In the genomic region with DNA sequence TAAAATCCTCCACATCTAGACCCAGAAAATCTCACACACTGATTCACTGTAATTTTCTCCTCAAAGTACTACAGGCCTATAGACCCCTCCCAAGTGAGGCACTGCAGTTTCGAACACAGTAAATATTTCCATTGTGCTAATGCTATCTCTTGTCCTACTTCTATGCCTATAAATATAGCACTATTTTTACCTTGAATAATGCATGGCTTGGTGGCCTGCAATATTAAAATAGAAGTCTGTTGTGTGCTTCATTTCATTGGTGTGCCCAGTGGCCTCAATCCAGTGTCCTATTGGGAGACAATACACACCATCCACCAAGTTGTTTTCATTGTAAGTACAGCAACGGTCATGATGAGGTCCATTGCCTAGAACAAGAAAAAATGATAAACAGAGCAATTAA, we compare ENCODE assay signal across 26 cellular contexts.
"Had no signal": no experiment of that assay in that cellular context is flagged by ENCODE, and none has a peak within 500 bp of the region (broad histone marks: within the 10 kb centered on the region; RNA-seq: fewer than 3 reads in every experiment).

No MANE protein-coding gene starts in this region.

- H3K4me1 ChIP-seq: stomach, suprapubic skin, testis, thyroid gland, transverse colon, upper lobe of left lung, upper lobe of right lung, uterus, vagina had no signal

- ATAC-seq: stimulated activated effector memory CD8-positive, alpha-beta T cell treated with anti-CD3 and anti-CD28 coated beads, Interleukin-12 subunit alpha, Interleukin-12 subunit beta, amount 100 ng/mL, for 72 hours; stimulated activated memory B cell treated with anti-CD40 and anti-IgM and Interleukin-4, amounts not matched to agents 10 μg/mL and 1 μg/mL and 100 μg/mL, for 72 hours; stimulated activated naive B cell treated with anti-CD40 and anti-IgM and Interleukin-4, amounts not matched to agents 10 μg/mL and 1 μg/mL and 100 μg/mL, for 72 hours; stimulated activated naive CD8-positive, alpha-beta T cell treated with anti-CD3 and anti-CD28 coated beads, Interleukin-15, amount 100 ng/mL, for 72 hours; stimulated activated naive CD8-positive, alpha-beta T cell treated with anti-CD3 and anti-CD28 coated beads, Interleukin-15, Interleukin-2, amounts not matched to agents 100 U/mL and 50 U/mL, for 24 hours; upper lobe of right lung had no signal

- H3K27me3 ChIP-seq: stomach, suprapubic skin, testis, thyroid gland, tibial artery, tibial nerve, transverse colon, upper lobe of left lung, upper lobe of right lung, uterus, vagina had no signal

- H3K27ac ChIP-seq: stomach, suprapubic skin, testis, thoracic aorta, thyroid gland, tibial artery, tibial nerve, transverse colon, upper lobe of left lung, upper lobe of right lung, uterus, vagina had no signal

- H3K9me3 ChIP-seq: stomach, suprapubic skin, testis, thoracic aorta, thyroid gland, tibial artery, tibial nerve, transverse colon, upper lobe of left lung, upper lobe of right lung, uterus, vagina had no signal

- H3K4me3 ChIP-seq: stomach, suprapubic skin, testis, thoracic aorta, thyroid gland, tibial artery, tibial nerve, transverse colon, upper lobe of left lung, upper lobe of right lung, uterus, vagina had no signal

- H3K36me3 ChIP-seq: thoracic aorta, thyroid gland, transverse colon, upper lobe of right lung, uterus, vagina had no signal

- DNase-seq: stimulated activated CD4-positive, alpha-beta T cell treated with anti-CD3 and anti-CD28 coated beads, Interleukin-2, amount 100 ng/mL, for 48 hours; stimulated activated CD4-positive, alpha-beta T cell treated with anti-CD3 and anti-CD28 coated beads, Interleukin-4, amount 100 ng/mL, for 1 hour; stimulated activated CD4-positive, alpha-beta T cell treated with anti-CD3 and anti-CD28 coated beads, Interleukin-4, amount 100 ng/mL, for 24 hours; stimulated activated CD4-positive, alpha-beta T cell treated with anti-CD3 and anti-CD28 coated beads, Interleukin-4, amount 100 ng/mL, for 4 hours; stimulated activated CD8-positive, alpha-beta memory T cell treated with anti-CD3 and anti-CD28 coated beads, Interleukin-4, amount 100 ng/mL, for 48 hours; stimulated activated naive B cell treated with anti-CD40 and anti-IgM and Interleukin-4, amounts not matched to agents 10 μg/mL and 1 μg/mL and 100 μg/mL, for 72 hours; stimulated activated naive CD4-positive, alpha-beta T cell; stimulated activated naive CD4-positive, alpha-beta T cell treated with Interleukin-2 at 50 U/mL for 16 hours; stimulated activated naive CD8-positive, alpha-beta T cell treated with anti-CD3 and anti-CD28 coated beads, Interleukin-15, amount 100 ng/mL, for 72 hours; stimulated activated naive CD8-positive, alpha-beta T cell treated with anti-CD3 and anti-CD28 coated beads, Interleukin-15, Interleukin-2, amounts not matched to agents 100 U/mL and 50 U/mL, for 24 hours; stomach; substantia nigra; testis; thyroid gland; tibial artery; transverse colon; trophoblast cell; upper lobe of left lung; upper lobe of right lung; uterus had no signal
